ENCODE assay signal across 8 cellular contexts in the genomic region with DNA sequence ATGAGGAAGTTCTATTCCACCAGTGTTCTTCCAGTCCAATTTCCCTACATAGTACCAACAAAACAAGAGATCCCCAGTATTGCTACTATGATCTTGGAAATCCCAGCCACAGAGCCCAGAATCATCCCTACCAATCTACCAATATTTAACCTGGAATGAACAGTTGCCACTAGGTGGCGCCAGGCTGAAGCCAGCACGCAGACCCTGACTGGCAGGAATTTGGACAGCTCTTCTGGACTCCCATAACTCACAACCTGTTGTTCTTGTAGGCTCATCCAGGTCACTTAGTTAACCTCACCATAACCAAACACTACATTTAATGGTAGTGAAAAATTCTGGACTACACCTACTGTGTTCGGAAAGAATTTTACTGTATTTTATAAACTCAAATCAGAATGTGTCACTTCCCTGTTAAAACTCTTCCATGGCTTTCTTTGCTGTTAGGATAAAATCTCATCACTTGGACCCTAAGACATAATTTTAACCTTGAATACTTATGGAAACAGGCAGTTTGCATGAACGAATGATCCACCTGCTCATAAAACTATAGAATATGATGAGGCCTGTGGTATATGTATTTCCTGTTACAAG. TPM values are rescaled to one million over a fixed set of nuclear protein-coding genes. Genes with fewer than 3 reads are reported as not detected.
A peak's percentile ranks its signal among the peaks of the same experiment; 100 is the strongest.
DNase-seq lines count a peak whose midpoint lies in the region; ATAC-seq and TF ChIP-seq lines count a peak whose summit lies in the region.

No MANE protein-coding gene starts in this region.

- DNase-seq in A673 (ENCODE audit: low spot score) (peak; percentile 77), NCI-H2081 (lab: John Stamatoyannopoulos, UW) (peak; percentile 85 to 88), cerebellar cortex (ENCODE audit: low spot score) (peak; percentile 78), left lobe of liver (ENCODE audit: low spot score) (peak; percentile 75)
- DNase-seq in stimulated activated CD8-positive, alpha-beta memory T cell treated with anti-CD3 and anti-CD28 coated beads, Interleukin-12 subunit alpha, Interleukin-12 subunit beta, amount 100 ng/mL, for 1 hour (ENCODE audit: low read depth) = peak; percentile 21

- no TSS peak for BruUV-seq in A673 (replicated peaks; lab: Mats Ljungman, UMichigan)

- H3K4me3 ChIP-seq in A673 (ENCODE audit: low read depth, low read length, poor library complexity, severe bottlenecking) = no peak overlapping the region

- peak; percentile 98 for TF ChIP-seq CTCF in A673 (conservative IDR thresholded peaks at IDR 0.05; ENCODE audit: low read depth, low read length)
- TF ChIP-seq CTCF in VCaP (conservative IDR thresholded peaks at IDR 0.05) = peak; percentile 94

- H3K4me1 ChIP-seq in A673 (ENCODE audit: insufficient read depth, low read length, poor library complexity, severe bottlenecking) = no peaks in the 10 kb centered on the region

- POLR2A ChIA-PET in A673 (lab: Charles Lee; ENCODE audit: low non-redundant PET) = no interaction called here

- CTCF ChIA-PET in A673 (lab: Charles Lee) = interaction anchor here (0.6 to 1.0 kb wide), 4 partner anchors 22 to 859 kb away, joined by 3 to 26 read pairs (median 4); partner anchors contain the start of genes SCN2A and SCN3A

- ATAC-seq in GM18505 (IDR thresholded peaks at IDR 0.05; ENCODE audit: unreplicated experiment) (peak; percentile 79), HG02970 (IDR thresholded peaks at IDR 0.05; ENCODE audit: low FRiP score, unreplicated experiment) (peak; percentile 70), left lobe of liver (peak; percentile 90)

- no peak for TF ChIP-seq POLR2A in GM18505 (IDR thresholded peaks at IDR 0.05; ENCODE audit: borderline replicate concordance, extremely low read depth, insufficient read depth, insufficient read length)

- no peaks in the 10 kb centered on the region for H3K9me3 ChIP-seq in A673 (ENCODE audit: low read depth, low read length, poor library complexity, severe bottlenecking)

- intact Hi-C loops in A673 (cut with micrococcal nuclease; ENCODE audit: unreplicated experiment) = loop anchor here (5.0 to 10.0 kb wide), 4 partner anchors 280 to 1110 kb away; partner anchors contain the start of gene SCN1A

- H3K27ac ChIP-seq in A673 (ENCODE audit: low read depth, low read length, poor library complexity, severe bottlenecking) = no peak overlapping the region
- no peak overlapping the region for H3K27ac ChIP-seq in VCaP

- H3K27me3 ChIP-seq in A673 (replicated peaks; ENCODE audit: insufficient read depth, low read depth, low read length, poor library complexity) = no peaks in the 10 kb centered on the region

- H3K36me3 ChIP-seq in A673 (ENCODE audit: insufficient read depth, low read length, poor library complexity, severe bottlenecking) = no peaks in the 10 kb centered on the region

RNA-seq across cellular contexts. Expression of gene SLC38A11, which starts 59.8 kb away (rescaled TPM):
- not detected in 2 replicates for total RNA-seq in A673 (2021)
- 2.2 TPM for total RNA-seq in left lobe of liver

Comparison
In these comparisons a context has a peak if more than half of its experiments do, and no peak if none do; other contexts are left out.
1. DNase-seq: peak in every context shown above with its lines; median percentile 86 in NCI-H2081; 78 in cerebellar cortex; 77 in A673; 75 in left lobe of liver; 21 in stimulated activated CD8-positive, alpha-beta memory T cell treated with anti-CD3 and anti-CD28 coated beads, Interleukin-12 subunit alpha, Interleukin-12 subunit beta, amount 100 ng/mL, for 1 hour.